In the genomic region with DNA sequence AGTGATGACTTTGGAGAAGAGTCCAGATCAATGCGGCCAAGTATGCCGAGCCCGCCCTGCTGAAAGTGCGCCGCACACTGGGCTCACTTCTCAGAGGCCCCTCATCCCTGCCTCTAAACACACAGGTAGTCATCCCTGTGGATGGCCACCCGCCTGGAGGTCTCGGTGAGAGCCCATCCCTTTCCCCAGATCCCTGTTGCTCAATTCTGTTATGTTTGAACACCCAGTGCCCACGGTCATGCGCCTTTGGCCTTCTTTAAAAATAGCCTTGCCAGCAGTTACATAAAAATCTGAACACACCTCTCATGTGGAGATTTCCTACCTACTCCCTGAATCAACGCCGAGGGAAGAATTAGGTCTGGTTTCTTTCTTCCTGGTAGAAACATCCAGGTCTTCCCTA, we compare ENCODE assay signal across 20 cellular contexts. TPM values are rescaled to one million over a fixed set of nuclear protein-coding genes. Genes with fewer than 3 reads are reported as not detected.
DNase-seq lines count a peak whose midpoint lies in the region; ATAC-seq and TF ChIP-seq lines count a peak whose summit lies in the region.
"Had no signal": no experiment of that assay in that cellular context is flagged by ENCODE, and none has a peak within 500 bp of the region (broad histone marks: within the 10 kb centered on the region; RNA-seq: fewer than 3 reads in every experiment).

No MANE protein-coding gene starts in this region.

- no peak overlapping the region for H4K8ac ChIP-seq in mesenchymal stem cell (ENCODE audit: low read length)

- ATAC-seq in heart left ventricle (peak; percentile 54 to 70 (median 66)), upper lobe of right lung (peak; percentile 73)
- ATAC-seq: foreskin keratinocyte had no signal

- H2AK5ac ChIP-seq in mesenchymal stem cell (ENCODE audit: low read length, severe bottlenecking): no peak overlapping the region

- H3K27me3 ChIP-seq in heart left ventricle: no peaks in the 10 kb centered on the region
- no peaks in the 10 kb centered on the region for H3K27me3 ChIP-seq in mesenchymal stem cell (ENCODE audit: control insufficient read depth in 1 of 2, insufficient read depth in 1 of 2, low read length in 2 of 2)
- H3K27me3 ChIP-seq in upper lobe of right lung: no peaks in the 10 kb centered on the region
- H3K27me3 ChIP-seq: BE2C, foreskin keratinocyte had no signal

- no peak overlapping the region for H4K91ac ChIP-seq in mesenchymal stem cell (ENCODE audit: low read length)

- H2AFZ ChIP-seq in mesenchymal stem cell (ENCODE audit: low read depth, low read length): no peak overlapping the region

- TF ChIP-seq CTCF in heart left ventricle (IDR thresholded peaks at IDR 0.05): no peak
- no peak for TF ChIP-seq CTCF in upper lobe of right lung (IDR thresholded peaks at IDR 0.05)

- H3K9ac ChIP-seq in mesenchymal stem cell (ENCODE audit: low read length): peak overlapping the region; percentile 15

- H3K27ac ChIP-seq in heart left ventricle: peak overlapping the region in 7 of 12 donors; percentile 13 to 60 (median 48)
- no peak overlapping the region for H3K27ac ChIP-seq in mesenchymal stem cell (ENCODE audit: low read length, poor library complexity, severe bottlenecking)
- H3K27ac ChIP-seq in upper lobe of right lung: peak overlapping the region; percentile 48
- H3K27ac ChIP-seq: foreskin keratinocyte, thoracic aorta had no signal

- H3K4me3 ChIP-seq in heart left ventricle (no peak overlapping the region), mesenchymal stem cell (ENCODE audit: insufficient read depth in 1 of 2, low read depth in 1 of 2, low read length in 2 of 2) (no peak overlapping the region), upper lobe of right lung (no peak overlapping the region)
- H3K4me3 ChIP-seq: thoracic aorta had no signal

- H2BK12ac ChIP-seq in mesenchymal stem cell (ENCODE audit: low read length in 2 of 2): no peak overlapping the region

- intact Hi-C loops in heart left ventricle (cut with DNase I) (no loop called here), upper lobe of right lung (cut with DNase I) (no loop called here)

- peaks cover 12% of the 10 kb centered on the region for H3K79me1 ChIP-seq in mesenchymal stem cell (replicated peaks; ENCODE audit: low read length, poor library complexity, severe bottlenecking)

- H2BK5ac ChIP-seq in mesenchymal stem cell (ENCODE audit: low read depth, low read length, poor library complexity, severe bottlenecking): no peak overlapping the region

- 63 to 68% (median 65%) methylated on average over 11 of the region's 11 CpGs for whole genome bisulfite sequencing in heart left ventricle, 4 donors
- WGBS in mesenchymal stem cell: 98% methylated on average over 11 of the region's 11 CpGs

- H3K9me3 ChIP-seq in heart left ventricle: no peaks in the 10 kb centered on the region
- H3K9me3 ChIP-seq in mesenchymal stem cell (ENCODE audit: control insufficient read depth, low read length): no peaks in the 10 kb centered on the region
- no peaks in the 10 kb centered on the region for H3K9me3 ChIP-seq in upper lobe of right lung
- H3K9me3 ChIP-seq: BE2C, thoracic aorta had no signal

- peaks cover 0 to 40% (median 33%) of the 10 kb centered on the region in 9 donors for H3K36me3 ChIP-seq in heart left ventricle
- peaks cover 32 to 37% of the 10 kb centered on the region in 2 experiments for H3K36me3 ChIP-seq in mesenchymal stem cell (ENCODE audit: control insufficient read depth in 1 of 2, insufficient read depth in 2 of 2, low read depth in 1 of 2, low read length in 2 of 2)
- peaks cover 36% of the 10 kb centered on the region for H3K36me3 ChIP-seq in upper lobe of right lung

- DNase-seq in amniotic epithelial cell (ENCODE audit: low read depth) (peak; percentile 20), heart left ventricle (no peak), mesenchymal stem cell (no peak), upper lobe of right lung (no peak), iPS-NIHi11 (ENCODE audit: low spot score) (no peak), NCI-H69 (lab: John Stamatoyannopoulos, UW) (no peak)
- no peak for DNase-seq in effector CD8-positive, alpha-beta T cell (lab: John Stamatoyannopoulos, UW)
- DNase-seq: activated CD4-positive, alpha-beta T cell treated with anti-CD3 and anti-CD28 coated beads, Interleukin-2, amount 10 ng/mL, durations not matched to agents 7 days and 5 days; activated T-cell treated with anti-CD3 and anti-CD28 coated beads, Interleukin-2, amount 50 U/mL, for 1 hour; BE2C; cerebellar nuclear complex; foreskin keratinocyte; MM.1S; NCI-H2029; NCI-H524; stimulated activated CD4-positive, alpha-beta T cell treated with anti-CD3 and anti-CD28 coated beads, Interleukin-4, amount 100 ng/mL, for 24 hours; stimulated activated CD8-positive, alpha-beta memory T cell treated with anti-CD3 and anti-CD28 coated beads, Interleukin-4, amount 100 ng/mL, for 48 hours; T1000 had no signal

- H3K4me2 ChIP-seq in mesenchymal stem cell (ENCODE audit: low read length, poor library complexity, severe bottlenecking): no peak overlapping the region

- no peak overlapping the region for H3K23ac ChIP-seq in mesenchymal stem cell (ENCODE audit: low read length in 2 of 2)

- no peak overlapping the region for H3K4ac ChIP-seq in mesenchymal stem cell (ENCODE audit: low read depth in 1 of 2, low read length in 2 of 2)

- no peak overlapping the region for H3K14ac ChIP-seq in mesenchymal stem cell (ENCODE audit: low read length in 2 of 2)

- no peak for TF ChIP-seq POLR2A in heart left ventricle (IDR thresholded peaks at IDR 0.05)

- no peak overlapping the region for H2BK15ac ChIP-seq in mesenchymal stem cell (ENCODE audit: low read depth, poor library complexity, severe bottlenecking)

- H3K18ac ChIP-seq in mesenchymal stem cell (ENCODE audit: low read depth in 1 of 2, low read length in 2 of 2): no peak overlapping the region

- H3K4me1 ChIP-seq in heart left ventricle (peaks cover 0 to 63% (median 26%) of the 10 kb centered on the region in 12 donors), mesenchymal stem cell (ENCODE audit: control insufficient read depth, insufficient read depth, low read depth, low read length) (peaks cover 22% of the 10 kb centered on the region), upper lobe of right lung (peaks cover 9% of the 10 kb centered on the region)
- H3K4me1 ChIP-seq: BE2C had no signal

- H2BK120ac ChIP-seq in mesenchymal stem cell (ENCODE audit: low read depth, low read length): no peak overlapping the region

RNA-seq across cellular contexts. Expression of a gene that starts 11.9 kb away (rescaled TPM):
- total RNA-seq in heart left ventricle (10 to 100 TPM; 31.4 to 62.0 (median 53.4) TPM), upper lobe of right lung (65.9 TPM)
- 10 to 100 TPM in 1 of 2 donors, 1 to 10 TPM in 1; 9.8 to 38.9 TPM for polyA plus RNA-seq in heart left ventricle
- polyA plus RNA-seq in mesenchymal stem cell (2013, experiment 1 of 2): 48.1 TPM
- 46.4 TPM for polyA plus RNA-seq in mesenchymal stem cell (2013, experiment 2 of 2)

RNA-seq across cellular contexts. Expression of a gene that starts 50.1 kb away (rescaled TPM):
- 10 to 100 TPM; 55.9 to 99.9 (median 70.6) TPM for total RNA-seq in heart left ventricle
- polyA plus RNA-seq in heart left ventricle: 100 to 1,000 TPM in 1 of 2 donors, 10 to 100 TPM in 1; 99.6 to 140 TPM
- 43.2 TPM for polyA plus RNA-seq in mesenchymal stem cell (2013, experiment 1 of 2)
- polyA plus RNA-seq in mesenchymal stem cell (2013, experiment 2 of 2): 41.3 TPM
- 49.8 TPM for total RNA-seq in upper lobe of right lung

RNA-seq across cellular contexts. Expression of a gene that starts 59.0 kb away (rescaled TPM):
- not detected for total RNA-seq in heart left ventricle
- not detected for polyA plus RNA-seq in heart left ventricle
- not detected for polyA plus RNA-seq in mesenchymal stem cell (2013, experiment 1 of 2)
- not detected for polyA plus RNA-seq in mesenchymal stem cell (2013, experiment 2 of 2)
- not detected for total RNA-seq in upper lobe of right lung
- total RNA-seq: foreskin keratinocyte, mesenteric fat pad, thoracic aorta had no signal
- polyA plus RNA-seq: foreskin keratinocyte had no signal
